ENCODE assay signal across 1 cellular context in genomic region chr1:198676253-198676652, GRCh38.
TF ChIP-seq lines count a peak whose summit lies in the region.

No MANE protein-coding gene starts in this region.

TF ChIP-seq in H1, 55 proteins besides CTCF, POLR2A, EP300 and RAD21:
- TF ChIP-seq KDM1A (IDR thresholded peaks at IDR 0.05; ENCODE audit: borderline replicate concordance, low read length) (no peak), EGR1 (IDR thresholded peaks at IDR 0.05; ENCODE audit: borderline replicate concordance, low read depth, low read length) (no peak), HDAC2 (IDR thresholded peaks at IDR 0.05; ENCODE audit: borderline replicate concordance in 1 of 2, low read depth in 2 of 2, low read length in 2 of 2) (no peak), USF2 (IDR thresholded peaks at IDR 0.05; ENCODE audit: low read length) (no peak), ZNF274 (IDR thresholded peaks at IDR 0.05; ENCODE audit: borderline replicate concordance, extremely low read depth, low read length) (no peak), CHD7 (IDR thresholded peaks at IDR 0.05; ENCODE audit: insufficient replicate concordance, low read length) (no peak), SRF (IDR thresholded peaks at IDR 0.05; ENCODE audit: low read depth, low read length) (no peak), SP4 (IDR thresholded peaks at IDR 0.05; ENCODE audit: low read length) (no peak), E2F6 (IDR thresholded peaks at IDR 0.05) (no peak), SIX5 (IDR thresholded peaks at IDR 0.05; ENCODE audit: low read depth, low read length) (no peak), HDAC6 (IDR thresholded peaks at IDR 0.05; ENCODE audit: low read depth, low read length) (no peak), KDM5A (IDR thresholded peaks at IDR 0.05; ENCODE audit: low read length) (no peak), KDM4A (IDR thresholded peaks at IDR 0.05; ENCODE audit: low read depth, low read length, severe bottlenecking) (no peak)
TF ChIP-seq in H1: peak in this region for 0.
